ENCODE assay signal across 29 cellular contexts in the genomic region with DNA sequence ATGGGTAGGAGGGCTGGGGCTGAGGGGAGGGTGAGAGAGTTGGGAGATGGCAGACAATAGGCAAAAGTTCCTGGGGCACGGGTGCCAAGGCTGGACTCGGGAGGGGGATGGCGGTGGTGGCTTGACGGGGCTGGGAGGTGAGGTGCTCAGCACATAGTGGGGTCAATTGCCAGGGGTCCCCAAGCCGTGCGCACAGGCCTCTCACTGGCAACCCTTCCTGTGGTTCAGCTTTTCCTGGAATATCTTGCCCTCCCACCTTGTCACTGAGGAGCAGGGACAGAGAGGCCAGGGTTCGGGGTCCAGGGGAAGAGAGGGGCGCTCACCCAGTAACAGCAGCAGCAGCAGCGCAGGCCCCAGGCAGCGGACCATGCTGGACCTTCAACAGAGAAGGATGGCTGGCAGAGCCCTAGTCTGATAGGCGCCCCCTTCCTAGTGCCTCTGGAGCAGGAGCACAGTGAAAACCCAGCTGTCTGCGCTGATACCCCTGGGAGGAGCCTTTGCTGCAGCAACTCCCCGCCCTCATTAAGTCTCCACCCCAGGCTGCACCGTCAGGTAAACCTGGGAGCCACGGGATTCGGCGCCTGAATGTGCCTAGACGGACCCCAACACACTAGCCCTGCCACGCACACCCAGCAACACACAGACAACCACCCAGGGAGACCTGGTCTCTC. TPM values are rescaled to one million over a fixed set of nuclear protein-coding genes. Genes with fewer than 3 reads are reported as not detected.
A peak's percentile ranks its signal among the peaks of the same experiment; 100 is the strongest.
DNase-seq lines count a peak whose midpoint lies in the region; TF ChIP-seq lines count a peak whose summit lies in the region.
"Had no signal": no experiment of that assay in that cellular context is flagged by ENCODE, and none has a peak within 500 bp of the region (broad histone marks: within the 10 kb centered on the region; RNA-seq: fewer than 3 reads in every experiment).

Gene GFRA4 (minus strand): TSS at position 369 of the 671 bp plus-strand sequence. CDS start 0 bp downstream, at position 369.

- no peak within 1 kb of the TSS for H3K9ac ChIP-seq in neural progenitor cell

- H3K27ac ChIP-seq in neural progenitor cell, result no peak within 1 kb of the TSS
- H3K27ac ChIP-seq: upper lobe of left lung, VCaP had no signal

- H3K4me2 ChIP-seq in neural progenitor cell, result peak within 1 kb of the TSS; percentile 22

- no peak within 1 kb of the TSS for H3K4me3 ChIP-seq in neural progenitor cell
- H3K4me3 ChIP-seq: upper lobe of left lung had no signal

- no peaks in the 10 kb centered on the region for H3K36me3 ChIP-seq in neural progenitor cell
- H3K36me3 ChIP-seq: upper lobe of left lung had no signal

- no peaks in the 10 kb centered on the region for H4K20me1 ChIP-seq in neural progenitor cell (ENCODE audit: low read depth)

- peaks cover 5% of the 10 kb centered on the region for H3K4me1 ChIP-seq in neural progenitor cell

- H3K4me3 Mint-ChIP-seq in chondrocyte (ENCODE audit: unreplicated experiment), result no peak within 1 kb of the TSS
- no peak within 1 kb of the TSS for H3K4me3 Mint-ChIP-seq in neural progenitor cell
- H3K4me3 Mint-ChIP-seq in activated T-cell treated with anti-CD3 and anti-CD28 coated beads, Interleukin-2, amount 50 U/mL, for 24 hours, result no peak within 1 kb of the TSS

- H3K27ac Mint-ChIP-seq in chondrocyte (ENCODE audit: unreplicated experiment) (no peak within 1 kb of the TSS), neural progenitor cell (peak within 1 kb of the TSS; percentile 93)
- H3K27ac Mint-ChIP-seq in activated T-cell treated with anti-CD3 and anti-CD28 coated beads, Interleukin-2, amount 50 U/mL, for 24 hours, result no peak within 1 kb of the TSS
- H3K27ac Mint-ChIP-seq: naive thymus-derived CD4-positive, alpha-beta T cell; stimulated activated naive B cell treated with anti-CD40 and anti-IgM and Interleukin-4, amounts not matched to agents 10 μg/mL and 1 μg/mL and 100 μg/mL, for 72 hours had no signal

- H3K4me1 Mint-ChIP-seq in chondrocyte (ENCODE audit: low read depth), result no peaks in the 10 kb centered on the region
- peaks cover 17% of the 10 kb centered on the region for H3K4me1 Mint-ChIP-seq in neural progenitor cell
- peaks cover 22% of the 10 kb centered on the region for H3K4me1 Mint-ChIP-seq in activated T-cell treated with anti-CD3 and anti-CD28 coated beads, Interleukin-2, amount 50 U/mL, for 24 hours (ENCODE audit: low read depth)

- H3K9me3 Mint-ChIP-seq in chondrocyte (ENCODE audit: low read depth), result no peaks in the 10 kb centered on the region
- peaks cover 4% of the 10 kb centered on the region for H3K9me3 Mint-ChIP-seq in neural progenitor cell
- no peaks in the 10 kb centered on the region for H3K9me3 Mint-ChIP-seq in activated T-cell treated with anti-CD3 and anti-CD28 coated beads, Interleukin-2, amount 50 U/mL, for 24 hours
- H3K9me3 Mint-ChIP-seq: stimulated activated naive B cell treated with anti-CD40 and anti-IgM and Interleukin-4, amounts not matched to agents 10 μg/mL and 1 μg/mL and 100 μg/mL, for 72 hours had no signal

- H3K9me3 ChIP-seq in neural progenitor cell (ENCODE audit: low read depth), result no peaks in the 10 kb centered on the region
- H3K9me3 ChIP-seq: upper lobe of left lung had no signal

- peaks cover 23% of the 10 kb centered on the region for H3K27me3 Mint-ChIP-seq in chondrocyte (ENCODE audit: low read depth)
- H3K27me3 Mint-ChIP-seq in neural progenitor cell (ENCODE audit: insufficient read depth, low read depth), result peaks cover 15% of the 10 kb centered on the region
- peaks cover 41% of the 10 kb centered on the region for H3K27me3 Mint-ChIP-seq in activated T-cell treated with anti-CD3 and anti-CD28 coated beads, Interleukin-2, amount 50 U/mL, for 24 hours

- no peaks in the 10 kb centered on the region for H3K79me2 ChIP-seq in neural progenitor cell (ENCODE audit: low read depth)

- TF ChIP-seq CTCF in chondrocyte (IDR thresholded peaks at IDR 0.05) (no peak), neural progenitor cell (IDR thresholded peaks at IDR 0.05) (no peak)

- H3K36me3 Mint-ChIP-seq in chondrocyte (ENCODE audit: low read depth) (no peaks in the 10 kb centered on the region), neural progenitor cell (no peaks in the 10 kb centered on the region)
- no peaks in the 10 kb centered on the region for H3K36me3 Mint-ChIP-seq in activated T-cell treated with anti-CD3 and anti-CD28 coated beads, Interleukin-2, amount 50 U/mL, for 24 hours (ENCODE audit: low read depth)
- H3K36me3 Mint-ChIP-seq: naive thymus-derived CD4-positive, alpha-beta T cell; stimulated activated naive B cell treated with anti-CD40 and anti-IgM and Interleukin-4, amounts not matched to agents 10 μg/mL and 1 μg/mL and 100 μg/mL, for 72 hours had no signal

- DNase-seq in NCI-H146 (lab: John Stamatoyannopoulos, UW), result peak; percentile 44
- DNase-seq in NCI-H146 treated with DMSO at 0.1 percent for 48 hours (lab: John Stamatoyannopoulos, UW; ENCODE audit: unreplicated experiment), result no peak
- peak; percentile 36 for DNase-seq in D341Med (ENCODE audit: low spot score)
- peak; percentile 82 for DNase-seq in chondrocyte (ENCODE audit: low spot score)
- DNase-seq in neural progenitor cell (ENCODE audit: low spot score), result peak; percentile 51
- DNase-seq in stimulated activated CD4-positive, alpha-beta T cell treated with anti-CD3 and anti-CD28 coated beads, Interleukin-1b, Interleukin-23, amount 100 ng/mL, for 48 hours, result no peak
- DNase-seq in SIG-M5 treated with dmso at 0.1 percent for 504 hours (lab: John Stamatoyannopoulos, UW; ENCODE audit: unreplicated experiment), result no peak
- DNase-seq in activated T-cell treated with anti-CD3 and anti-CD28 coated beads, Interleukin-2, amount 50 U/mL, for 24 hours, result no peak
- DNase-seq: 8988T; activated CD4-positive, alpha-beta T cell treated with anti-CD3 and anti-CD28 coated beads for 48 hours; Calu3; caudate nucleus; cortex of kidney; effector memory CD4-positive, alpha-beta T cell; naive thymus-derived CD4-positive, alpha-beta T cell; NCI-H1105; NCI-H2029; NCI-H524 treated with DMSO at 0.1 percent for 48 hours; SIG-M5; stimulated activated naive B cell treated with anti-CD40 and anti-IgM and Interleukin-4, amounts not matched to agents 10 μg/mL and 1 μg/mL and 100 μg/mL, for 72 hours; substantia nigra; SW 1271; upper lobe of left lung had no signal

- peaks cover 11% of the 10 kb centered on the region for H3K27me3 ChIP-seq in neural progenitor cell

- H3F3A ChIP-seq in neural progenitor cell (ENCODE audit: low read depth), result no peaks in the 10 kb centered on the region

- peak within 1 kb of the TSS; percentile 34 for H2AFZ ChIP-seq in neural progenitor cell (replicated peaks)

RNA-seq across cellular contexts. Expression of gene GFRA4, which starts in this region (rescaled TPM):
- total RNA-seq in chondrocyte (not detected in 3 replicates), neural progenitor cell (ENCODE audit: low replicate concordance) (not detected in 2 replicates)
- total RNA-seq: Calu3; epithelial cell of proximal tubule; H4; lower leg skin; naive thymus-derived CD4-positive, alpha-beta T cell; omental fat pad; pulmonary artery endothelial cell; upper lobe of left lung had no signal

Comparison
In these comparisons a context has a peak if more than half of its experiments do, and no peak if none do; other contexts are left out.
1. DNase-seq: peak in NCI-H146 (single experiment) and D341Med (single experiment); none in NCI-H146 treated with DMSO at 0.1 percent for 48 hours (single experiment), stimulated activated CD4-positive, alpha-beta T cell treated with anti-CD3 and anti-CD28 coated beads, Interleukin-1b, Interleukin-23, amount 100 ng/mL, for 48 hours (single experiment), SIG-M5 treated with dmso at 0.1 percent for 504 hours (single experiment) and activated T-cell treated with anti-CD3 and anti-CD28 coated beads, Interleukin-2, amount 50 U/mL, for 24 hours (single experiment).
2. Peak in DNase-seq in chondrocyte; RNA of the gene not detected or under 1 TPM.
3. Peak in DNase-seq and H3K4me2 ChIP-seq in neural progenitor cell; RNA of the gene not detected or under 1 TPM.